Comparison of ENCODE assay signal across 1 cellular context in genomic region chr9:112332977-112333638, GRCh38.
TF ChIP-seq lines count a peak whose summit lies in the region.

Gene PTBP3 (minus strand): TSS chr9:112333619. CDS start chr9:112297865, 35,754 bp downstream.

TF ChIP-seq in HepG2, 621 proteins besides CTCF, POLR2A, EP300 and RAD21 (continued from another document and continues in another):
- TF ChIP-seq HMGXB3 (CRISPR knock-in tag; IDR thresholded peaks at IDR 0.05; ENCODE audit: borderline replicate concordance) = no peak
- TF ChIP-seq KLF16 (CRISPR knock-in tag; IDR thresholded peaks at IDR 0.05) = no peak; a peak in 1 of 4 replicates
- no peak; the same call in 1 of the 2 replicates for TF ChIP-seq DMAP1 (CRISPR knock-in tag; IDR thresholded peaks at IDR 0.05)
- TF ChIP-seq ZNF292 (CRISPR knock-in tag; IDR thresholded peaks at IDR 0.05; ENCODE audit: borderline replicate concordance, low read depth) = no peak
- TF ChIP-seq TFE3 (CRISPR knock-in tag; IDR thresholded peaks at IDR 0.05) = 0 out of 2 replicates have a peak, but pooled peaks have one; percentile 42
- no peak for TF ChIP-seq ZNF512 (CRISPR knock-in tag; IDR thresholded peaks at IDR 0.05)
- no peak; the same call in 1 of the 2 replicates for TF ChIP-seq ZNF879 (CRISPR knock-in tag; IDR thresholded peaks at IDR 0.05)
- TF ChIP-seq PBX3 (CRISPR knock-in tag; IDR thresholded peaks at IDR 0.05; ENCODE audit: borderline replicate concordance) = no peak; the same call in 1 of the 2 replicates
- TF ChIP-seq ZNF549 (CRISPR knock-in tag; IDR thresholded peaks at IDR 0.05) = no peak
- TF ChIP-seq TEAD3 (CRISPR knock-in tag; optimal IDR thresholded peaks at IDR 0.05; ENCODE audit: borderline replicate concordance) = no peak
- TF ChIP-seq ARID4A (CRISPR knock-in tag; IDR thresholded peaks at IDR 0.05; ENCODE audit: borderline replicate concordance) = peak; percentile 84
- TF ChIP-seq ZHX1 (CRISPR knock-in tag; IDR thresholded peaks at IDR 0.05; ENCODE audit: low read depth) = no peak
- TF ChIP-seq ZNF557 (CRISPR knock-in tag; IDR thresholded peaks at IDR 0.05) = no peak
- TF ChIP-seq ZBTB44 (CRISPR knock-in tag; IDR thresholded peaks at IDR 0.05) = no peak
- no peak for TF ChIP-seq ZFP37 (CRISPR knock-in tag; IDR thresholded peaks at IDR 0.05; ENCODE audit: borderline replicate concordance)
- TF ChIP-seq ZBTB2 (CRISPR knock-in tag; IDR thresholded peaks at IDR 0.05; ENCODE audit: low read depth) = peak; percentile 88
- peak; percentile 36 for TF ChIP-seq THAP11 (CRISPR knock-in tag; IDR thresholded peaks at IDR 0.05)
- TF ChIP-seq CHCHD3 (CRISPR knock-in tag; IDR thresholded peaks at IDR 0.05) = 0 out of 2 replicates have a peak, but pooled peaks have one; percentile 68
- no peak for TF ChIP-seq JUN (CRISPR knock-in tag; IDR thresholded peaks at IDR 0.05)
- TF ChIP-seq ZNF17 (CRISPR knock-in tag; IDR thresholded peaks at IDR 0.05) = no peak
- no peak for TF ChIP-seq KDM1A (CRISPR knock-in tag; IDR thresholded peaks at IDR 0.05)
- no peak; the same call in 1 of the 2 replicates for TF ChIP-seq TSC22D2 (CRISPR knock-in tag; IDR thresholded peaks at IDR 0.05; ENCODE audit: borderline replicate concordance)
- TF ChIP-seq GZF1 (CRISPR knock-in tag; IDR thresholded peaks at IDR 0.05) = 0 out of 2 replicates have a peak, but pooled peaks have one; percentile 62
- TF ChIP-seq ZFP36L2 (CRISPR knock-in tag; IDR thresholded peaks at IDR 0.05) = 0 out of 2 replicates have a peak, but pooled peaks have one; percentile 19
- no peak for TF ChIP-seq SOX6 (IDR thresholded peaks at IDR 0.05)
- no peak for TF ChIP-seq SOX6 (CRISPR knock-in tag; IDR thresholded peaks at IDR 0.05)
- no peak for TF ChIP-seq ZNF710 (CRISPR knock-in tag; IDR thresholded peaks at IDR 0.05; ENCODE audit: borderline replicate concordance)
- TF ChIP-seq PAF1 (CRISPR knock-in tag; IDR thresholded peaks at IDR 0.05) = no peak
